ENCODE assay signal across 1 cellular context in the genomic region with DNA sequence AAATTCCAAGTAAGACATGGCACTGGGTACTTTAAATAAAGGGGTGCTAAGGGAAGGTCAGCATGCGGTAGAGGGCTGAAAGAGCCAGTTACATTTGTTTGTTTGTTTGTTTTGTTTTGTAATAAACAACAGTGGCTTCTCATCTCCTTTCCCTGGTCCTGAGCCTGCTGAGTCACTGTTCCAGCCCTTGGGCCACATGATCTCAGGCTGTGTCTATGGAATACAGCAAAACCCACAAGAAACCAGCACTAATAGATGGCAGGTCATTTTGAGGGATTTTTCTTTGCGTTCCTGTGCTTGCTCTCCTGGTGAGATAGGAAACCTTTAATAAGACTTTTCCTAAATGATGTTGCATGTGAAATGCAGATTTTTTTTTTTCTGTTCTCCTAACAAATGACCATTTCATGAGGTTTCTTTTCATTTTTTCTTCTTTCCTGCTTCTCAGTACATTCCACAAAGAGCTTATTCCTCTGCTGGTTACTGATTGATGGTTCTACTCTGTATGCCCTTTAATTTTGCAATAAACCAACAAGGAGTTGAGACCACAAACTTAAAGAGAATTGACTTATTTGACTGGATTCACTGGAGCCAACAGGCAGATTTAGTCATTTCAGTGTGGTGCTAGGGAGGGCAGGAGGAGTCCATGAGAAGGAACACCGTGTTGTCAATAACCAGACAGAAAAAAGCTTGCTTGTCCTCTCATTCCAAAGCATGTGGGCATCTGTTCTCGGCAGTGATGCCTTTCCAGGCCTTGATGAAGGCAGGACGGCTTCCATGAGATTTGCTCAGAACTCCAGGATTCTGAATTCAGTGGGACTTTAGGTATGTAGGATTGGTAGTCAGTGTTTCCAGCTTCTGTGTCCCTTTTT.
TF ChIP-seq lines count a peak whose summit lies in the region.

No MANE protein-coding gene starts in this region.

TF ChIP-seq in SK-N-SH treated with all-trans-retinoic acid at 6 μM for 48 hours, 23 proteins besides CTCF, POLR2A, EP300 and RAD21 (continued from another document):
- TF ChIP-seq, protein P1, sequence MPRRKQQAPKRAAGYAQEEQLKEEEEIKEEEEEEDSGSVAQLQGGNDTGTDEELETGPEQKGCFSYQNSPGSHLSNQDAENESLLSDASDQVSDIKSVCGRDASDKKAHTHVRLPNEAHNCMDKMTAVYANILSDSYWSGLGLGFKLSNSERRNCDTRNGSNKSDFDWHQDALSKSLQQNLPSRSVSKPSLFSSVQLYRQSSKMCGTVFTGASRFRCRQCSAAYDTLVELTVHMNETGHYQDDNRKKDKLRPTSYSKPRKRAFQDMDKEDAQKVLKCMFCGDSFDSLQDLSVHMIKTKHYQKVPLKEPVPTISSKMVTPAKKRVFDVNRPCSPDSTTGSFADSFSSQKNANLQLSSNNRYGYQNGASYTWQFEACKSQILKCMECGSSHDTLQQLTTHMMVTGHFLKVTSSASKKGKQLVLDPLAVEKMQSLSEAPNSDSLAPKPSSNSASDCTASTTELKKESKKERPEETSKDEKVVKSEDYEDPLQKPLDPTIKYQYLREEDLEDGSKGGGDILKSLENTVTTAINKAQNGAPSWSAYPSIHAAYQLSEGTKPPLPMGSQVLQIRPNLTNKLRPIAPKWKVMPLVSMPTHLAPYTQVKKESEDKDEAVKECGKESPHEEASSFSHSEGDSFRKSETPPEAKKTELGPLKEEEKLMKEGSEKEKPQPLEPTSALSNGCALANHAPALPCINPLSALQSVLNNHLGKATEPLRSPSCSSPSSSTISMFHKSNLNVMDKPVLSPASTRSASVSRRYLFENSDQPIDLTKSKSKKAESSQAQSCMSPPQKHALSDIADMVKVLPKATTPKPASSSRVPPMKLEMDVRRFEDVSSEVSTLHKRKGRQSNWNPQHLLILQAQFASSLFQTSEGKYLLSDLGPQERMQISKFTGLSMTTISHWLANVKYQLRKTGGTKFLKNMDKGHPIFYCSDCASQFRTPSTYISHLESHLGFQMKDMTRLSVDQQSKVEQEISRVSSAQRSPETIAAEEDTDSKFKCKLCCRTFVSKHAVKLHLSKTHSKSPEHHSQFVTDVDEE (CRISPR knock-in tag; IDR thresholded peaks at IDR 0.05): no peak
- TF ChIP-seq ZFP3 (CRISPR knock-in tag; IDR thresholded peaks at IDR 0.05): no peak
- TF ChIP-seq ZNF8 (CRISPR knock-in tag; IDR thresholded peaks at IDR 0.05): no peak
- TF ChIP-seq ZNF565 (CRISPR knock-in tag; conservative IDR thresholded peaks at IDR 0.05; ENCODE audit: low read depth): no peak
- TF ChIP-seq CSDC2 (CRISPR knock-in tag; IDR thresholded peaks at IDR 0.05): no peak
